8 cellular contexts compared by ENCODE assay signal in genomic region chr7:151626422-151627115, GRCh38.
A peak's percentile ranks its signal among the peaks of the same experiment; 100 is the strongest.
DNase-seq lines count a peak whose midpoint lies in the region; ATAC-seq, FAIRE-seq and TF ChIP-seq lines count a peak whose summit lies in the region.

No MANE protein-coding gene starts in this region.

- TF ChIP-seq CTCF in D721Med (IDR thresholded peaks at IDR 0.05; ENCODE audit: insufficient read depth, missing control alignments) (peak; percentile 47), heart right ventricle (IDR thresholded peaks at IDR 0.05) (peak in 8 of 9 donors; percentile 30 to 63 (median 50)), lower leg skin (IDR thresholded peaks at IDR 0.05) (no peak), GM13977 (IDR thresholded peaks at IDR 0.05; ENCODE audit: extremely low read depth, insufficient read depth, missing control alignments) (no peak)

- peak overlapping the region in 2 of 10 donors; percentile 3 to 25 for H3K27ac ChIP-seq in heart right ventricle

- no peaks in the 10 kb centered on the region for H3K27me3 ChIP-seq in heart right ventricle

- no peaks in the 10 kb centered on the region for H3K9me3 ChIP-seq in heart right ventricle

- peak; percentile 49 to 76 (median 64) for ATAC-seq in heart right ventricle

- in situ Hi-C loops in GM13977 (cut with MboI; ENCODE audit: low pct_unique_long_range_greater_than_20kb, low sequenced_read_pairs, unreplicated experiment): no loop called here

- no peak for FAIRE-seq in D721Med (lab: Jason Lieb, UNC)

- no peak for DNase-seq in D721Med (ENCODE audit: insufficient read length, low spot score)
- DNase-seq in LHCN-M2 (ENCODE audit: low read depth): peak; percentile 60
- peak; percentile 9 for DNase-seq in activated CD4-positive, alpha-beta T cell treated with anti-CD3 and anti-CD28 coated beads, Interleukin-2, amount 50 U/mL, for 1 hour
- peak in 1 of 2 donors; percentile 34 for DNase-seq in heart right ventricle
- peak; percentile 12 for DNase-seq in stimulated activated CD4-positive, alpha-beta T cell treated with anti-CD3 and anti-CD28 coated beads, Interleukin-12 subunit alpha, Interleukin-12 subunit beta, amount 100 ng/mL, for 4 hours
- DNase-seq in lower leg skin (ENCODE audit: low spot score in 2 of 2): no peak
- no peak for DNase-seq in GM13977 (ENCODE audit: low spot score)
- DNase-seq in NCI-H226: no peak

- WGBS in heart right ventricle, 2 donors: 58 to 74% methylated on average over 11 of the region's 11 CpGs
- whole genome bisulfite sequencing in lower leg skin, 2 donors: 79 to 84% methylated on average over 11 of the region's 11 CpGs

- no peak overlapping the region for H3K4me3 ChIP-seq in heart right ventricle
- no peak overlapping the region for H3K4me3 ChIP-seq in lower leg skin (ENCODE audit: low read depth, poor library complexity, severe bottlenecking)

- intact Hi-C loops in heart right ventricle (cut with DNase I) (loop anchor here in 7 of 10 donors (5.0 to 10.0 kb wide), 9 partner anchors 76 to 172 kb away; no protein-coding TSS in a partner anchor), lower leg skin (cut with DNase I; ENCODE audit: low total_unique reads) (loop anchor here (10.0 kb wide), 1 partner anchor 128 kb away; no protein-coding TSS in a partner anchor)

- H3K4me1 ChIP-seq in heart right ventricle: peaks cover 0 to 66% (median 33%) of the 10 kb centered on the region in 9 donors

- peaks cover 0 to 9% (median 0%) of the 10 kb centered on the region in 9 donors for H3K36me3 ChIP-seq in heart right ventricle

- TF ChIP-seq POLR2A in lower leg skin (IDR thresholded peaks at IDR 0.05): no peak

Comparison
In these comparisons a context has a peak if more than half of its experiments do, and no peak if none do; other contexts are left out.
1. DNase-seq: peak in LHCN-M2 (single experiment), activated CD4-positive, alpha-beta T cell treated with anti-CD3 and anti-CD28 coated beads, Interleukin-2, amount 50 U/mL, for 1 hour (single experiment) and stimulated activated CD4-positive, alpha-beta T cell treated with anti-CD3 and anti-CD28 coated beads, Interleukin-12 subunit alpha, Interleukin-12 subunit beta, amount 100 ng/mL, for 4 hours (single experiment); none in D721Med (single experiment), lower leg skin (0 of 2), GM13977 (single experiment) and NCI-H226 (single experiment).
2. CTCF ChIP-seq: peak in D721Med (single experiment) and heart right ventricle (8 of 9); none in lower leg skin (0 of 3) and GM13977 (single experiment).